Comparison of ENCODE assay signal across 8 cellular contexts in the genomic region with DNA sequence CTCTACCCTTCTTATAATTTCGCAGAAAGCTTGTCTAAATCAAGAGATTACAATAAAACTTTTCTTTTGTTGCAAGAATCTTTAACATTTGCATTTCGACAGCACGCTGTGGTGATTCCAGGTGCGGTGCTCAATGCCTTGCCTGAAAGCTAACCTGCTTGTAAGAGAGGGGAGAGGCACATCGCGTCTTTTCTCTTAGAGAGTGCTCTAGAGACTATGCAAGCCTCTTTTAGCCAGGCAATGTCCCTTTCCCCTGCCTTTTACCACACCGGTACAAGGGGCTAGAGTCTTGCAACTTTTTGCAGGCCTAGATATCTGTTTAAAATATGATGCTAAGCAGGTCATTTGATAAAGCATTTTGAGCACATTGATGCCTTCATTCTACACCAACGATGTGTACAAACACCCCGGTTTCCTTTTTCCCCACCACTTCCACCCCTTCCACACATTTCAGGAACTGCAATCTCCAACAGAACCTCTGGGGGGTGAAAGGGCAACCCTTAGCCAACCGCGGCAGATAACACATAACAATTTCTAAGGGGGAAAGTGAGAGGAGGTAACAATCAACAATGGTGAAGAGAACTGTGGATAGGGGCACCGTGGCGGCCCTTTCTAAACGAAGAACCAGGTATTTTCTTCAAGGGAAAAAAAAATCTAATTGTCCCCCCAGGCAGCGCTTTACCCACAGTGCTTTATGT. TPM values are rescaled to one million over a fixed set of nuclear protein-coding genes. Genes with fewer than 3 reads are reported as not detected.
DNase-seq lines count a peak whose midpoint lies in the region; ATAC-seq and TF ChIP-seq lines count a peak whose summit lies in the region.

No MANE protein-coding gene starts in this region.

- no peaks in the 10 kb centered on the region for H3K36me3 ChIP-seq in upper lobe of right lung

- peak; percentile 18 to 66 for TF ChIP-seq CTCF in brain (conservative IDR thresholded peaks at IDR 0.05)
- peak; percentile 50 for TF ChIP-seq CTCF in upper lobe of right lung (IDR thresholded peaks at IDR 0.05)

- H3K36me3 Mint-ChIP-seq in brain = no peaks in the 10 kb centered on the region

- peak overlapping the region; percentile 91 to 98 (median 92) for H3K4me3 Mint-ChIP-seq in brain

- no peaks in the 10 kb centered on the region for H3K27me3 ChIP-seq in upper lobe of right lung

- H3K27me3 Mint-ChIP-seq in brain = peaks cover 17% of the 10 kb centered on the region

- peak overlapping the region; percentile 81 for H3K27ac ChIP-seq in upper lobe of right lung

- ATAC-seq in upper lobe of right lung (peak; percentile 54), HG03565 (IDR thresholded peaks at IDR 0.05; ENCODE audit: unreplicated experiment) (no peak)

- H3K9me3 Mint-ChIP-seq in brain = no peaks in the 10 kb centered on the region

- DNase-seq in HCEC 1CT = peak; percentile 60
- peak; percentile 28 for DNase-seq in NCI-H2196 treated with DMSO at 0.1 percent for 48 hours (lab: John Stamatoyannopoulos, UW; ENCODE audit: unreplicated experiment)
- DNase-seq in kidney tubule cell (ENCODE audit: low spot score) = peak; percentile 64
- no peak for DNase-seq in upper lobe of right lung
- no peak for DNase-seq in stimulated activated naive CD4-positive, alpha-beta T cell treated with Interleukin-2 at 50 U/mL for 16 hours (lab: John Stamatoyannopoulos, UW)
- no peak for DNase-seq in GF-D8 (lab: John Stamatoyannopoulos, UW)

- H3K4me1 ChIP-seq in upper lobe of right lung = peaks cover 11% of the 10 kb centered on the region

- H3K9me3 ChIP-seq in upper lobe of right lung = no peaks in the 10 kb centered on the region

- peak overlapping the region; percentile 81 to 95 (median 87) for H3K27ac Mint-ChIP-seq in brain

- peaks cover 55% of the 10 kb centered on the region for H3K4me1 Mint-ChIP-seq in brain

- intact Hi-C loops in upper lobe of right lung (cut with DNase I) = no loop called here

- H3K4me3 ChIP-seq in upper lobe of right lung = peak overlapping the region; percentile 77

RNA-seq across cellular contexts. Expression of a gene that starts 1.3 kb away (rescaled TPM):
- 21.0 TPM for polyA plus RNA-seq in brain (ENCODE audit: insufficient read depth, low read depth, low replicate concordance)
- total RNA-seq in upper lobe of right lung = 68.1 TPM

Comparison
In these comparisons a context has a peak if more than half of its experiments do, and no peak if none do; other contexts are left out.
1. DNase-seq: peak in HCEC 1CT (single experiment), NCI-H2196 treated with DMSO at 0.1 percent for 48 hours (single experiment) and kidney tubule cell (single experiment); none in upper lobe of right lung (single experiment), stimulated activated naive CD4-positive, alpha-beta T cell treated with Interleukin-2 at 50 U/mL for 16 hours (single experiment) and GF-D8 (single experiment).